Comparison of ENCODE assay signal across 8 cellular contexts in genomic region chr14:53055003-53055402, GRCh38.
DNase-seq lines count a peak whose midpoint lies in the region; ATAC-seq, FAIRE-seq and TF ChIP-seq lines count a peak whose summit lies in the region.

No MANE protein-coding gene starts in this region.

- no peak for TF ChIP-seq POLR2A in GM12878 (IDR thresholded peaks at IDR 0.05; ENCODE audit: low read depth, low read length)

- DNase-seq in SIG-M5 treated with dmso at 0.1 percent for 504 hours (lab: John Stamatoyannopoulos, UW; ENCODE audit: unreplicated experiment), result peak; percentile 41
- no peak for DNase-seq in SIG-M5 (lab: John Stamatoyannopoulos, UW)
- peak; percentile 55 for DNase-seq in NCI-H345 (lab: John Stamatoyannopoulos, UW)
- peak; percentile 15 for DNase-seq in GM12878 (ENCODE audit: low read depth, low spot score)
- DNase-seq in iPS DF 6.9 (ENCODE audit: low read depth, low spot score), result peak; percentile 20
- DNase-seq in stromal cell of bone marrow (ENCODE audit: low read depth), result peak; percentile 59

- CTCF ChIA-PET in GM12878 (lab: Yijun Ruan, JAX), result interaction anchor here (0.7 to 4.9 kb wide), 26 partner anchors 11 to 493 kb away, joined by 3 to 36 read pairs (median 4); no protein-coding TSS in a partner anchor

- BruUV-seq in GM12878 (replicated peaks; lab: Mats Ljungman, UMichigan), result no TSS peak

- intact Hi-C loops in GM12878 (cut with micrococcal nuclease; ENCODE audit: unreplicated experiment), result loop anchor here (1.0 to 5.0 kb wide), 3 partner anchors 97 to 252 kb away; partner anchors contain the start of gene DDHD1

- no peaks in the 10 kb centered on the region for H4K20me1 ChIP-seq in GM12878 (ENCODE audit: control insufficient read depth, insufficient read depth)

- H3K4me3 ChIP-seq in GM12878 (no peak overlapping the region), iPS DF 6.9 (ENCODE audit: low read length) (no peak overlapping the region)

- no peaks in the 10 kb centered on the region for H3K9me3 ChIP-seq in GM12878 (replicated peaks; ENCODE audit: control insufficient read depth, insufficient read depth, low read length)
- H3K9me3 ChIP-seq in iPS DF 6.9 (ENCODE audit: control insufficient read depth, insufficient read depth, low read length), result no peaks in the 10 kb centered on the region

- TF ChIP-seq EP300 in GM12878 (IDR thresholded peaks at IDR 0.05; ENCODE audit: borderline replicate concordance in 1 of 2, control insufficient read depth in 1 of 2, low read depth in 2 of 2, low read length in 2 of 2), result no peak

- in situ Hi-C loops in GM12878 (cut with MboI), result no loop called here

- H3K27ac ChIP-seq in GM12878 (ENCODE audit: control insufficient read depth, insufficient read depth) (no peak overlapping the region), iPS DF 6.9 (ENCODE audit: low read length) (no peak overlapping the region)

- ATAC-seq in HG02870 (IDR thresholded peaks at IDR 0.05; ENCODE audit: unreplicated experiment), result peak; percentile 51
- peak; percentile 90 for ATAC-seq in GM12878
- ATAC-seq in HG03571 (IDR thresholded peaks at IDR 0.05; ENCODE audit: unreplicated experiment), result no peak

- H3K4me2 ChIP-seq in GM12878 (ENCODE audit: control insufficient read depth, insufficient read depth), result no peak overlapping the region

- no peaks in the 10 kb centered on the region for H3K79me2 ChIP-seq in GM12878 (ENCODE audit: control insufficient read depth, insufficient read depth, low read length)

- H3K36me3 ChIP-seq in GM12878 (ENCODE audit: control insufficient read depth in 2 of 2, insufficient read depth in 2 of 2, low read length in 1 of 2) (peaks cover 2 to 27% of the 10 kb centered on the region in 2 experiments; a peak in 3 of 4 replicates), iPS DF 6.9 (ENCODE audit: control insufficient read depth, insufficient read depth, low read length) (no peaks in the 10 kb centered on the region)

- TF ChIP-seq RAD21 in GM12878 (IDR thresholded peaks at IDR 0.05; ENCODE audit: insufficient read depth, low read depth, low read length), result peak; percentile 66

- POLR2A ChIA-PET in GM12878 (lab: Charles Lee), result no interaction called here

- H2AFZ ChIP-seq in GM12878 (ENCODE audit: control insufficient read depth, low read depth, low read length), result no peak overlapping the region

- H3K27me3 ChIP-seq in GM12878 (replicated peaks in 1 of 2; ENCODE audit: control insufficient read depth in 2 of 2, insufficient read depth in 2 of 2, low read length in 1 of 2) (no peaks in the 10 kb centered on the region), iPS DF 6.9 (ENCODE audit: control insufficient read depth, insufficient read depth, low read length) (no peaks in the 10 kb centered on the region)

- peak; percentile 66 for FAIRE-seq in GM12878 (lab: Jason Lieb, UNC)

- WGBS in GM12878 (ENCODE audit: insufficient coverage, insufficient replicate concordance, low lambda C conversion rate, missing lambda C conversion rate), result 0% methylated on average over 1 of the region's 1 CpG
- no CpG with 5 or more reads among the region's 1 CpG for WGBS in iPS DF 6.9 (ENCODE audit: insufficient coverage, insufficient read length)

- SMC1A ChIA-PET in GM12878 (lab: Charles Lee; ENCODE audit: uncharacterized antibody, unreplicated experiment), result interaction anchor here (0.6 to 3.3 kb wide), 14 partner anchors 9 to 252 kb away, joined by 3 to 26 read pairs (median 4); partner anchors contain the start of gene DDHD1

- RAD21 ChIA-PET in GM12878 (lab: Charles Lee; ENCODE audit: unreplicated experiment), result interaction anchor here (0.7 to 1.4 kb wide), 6 partner anchors 9 to 230 kb away, joined by 3 to 6 read pairs (median 4); partner anchors contain the start of gene DDHD1

- peak; percentile 53 to 69 (median 67); a peak in 5 of 6 replicates for TF ChIP-seq CTCF in GM12878 (IDR thresholded peaks at IDR 0.05 in 2 of 3, conservative IDR thresholded peaks at IDR 0.05 in 1 of 3; ENCODE audit: control insufficient read depth in 2 of 3, extremely low read depth in 1 of 3, insufficient read depth in 1 of 3, low read depth in 3 of 3, low read length in 3 of 3)

- H3K4me1 ChIP-seq in GM12878 (ENCODE audit: control insufficient read depth, insufficient read depth, low read length) (no peaks in the 10 kb centered on the region), iPS DF 6.9 (ENCODE audit: control insufficient read depth, insufficient read depth, low read length) (no peaks in the 10 kb centered on the region)

- no peak overlapping the region for H3K9ac ChIP-seq in GM12878 (ENCODE audit: control insufficient read depth, insufficient read depth, low read length)

TF ChIP-seq in GM12878, 131 proteins besides CTCF, POLR2A, EP300 and RAD21:
- TF ChIP-seq TBL1XR1 (IDR thresholded peaks at IDR 0.05; ENCODE audit: low read depth, low read length), result no peak
- TF ChIP-seq RUNX3 (IDR thresholded peaks at IDR 0.05; ENCODE audit: low read length), result peak; percentile 58
- TF ChIP-seq CREB1 (IDR thresholded peaks at IDR 0.05; ENCODE audit: low read depth), result no peak
- peak; percentile 64; the same call in 1 of the 2 replicates for TF ChIP-seq SMC3 (IDR thresholded peaks at IDR 0.05; ENCODE audit: borderline replicate concordance, low read length)
